ENCODE assay signal across 13 cellular contexts in genomic region chr4:101599620-101600019, GRCh38.
DNase-seq lines count a peak whose midpoint lies in the region; ATAC-seq and TF ChIP-seq lines count a peak whose summit lies in the region.
"Had no signal": no experiment of that assay in that cellular context is flagged by ENCODE, and none has a peak within 500 bp of the region (broad histone marks: within the 10 kb centered on the region; RNA-seq: fewer than 3 reads in every experiment).

No MANE protein-coding gene starts in this region.

- no peak overlapping the region for H3K4me3 Mint-ChIP-seq in Calu3 (ENCODE audit: low read depth, unreplicated experiment)
- H3K4me3 Mint-ChIP-seq: activated CD8-positive, alpha-beta T cell treated with anti-CD3 and anti-CD28 coated beads, Interleukin-2, amount 10 ng/mL, durations not matched to agents 7 days and 5 days had no signal

- H3F3A ChIP-seq in GM23248 (ENCODE audit: insufficient read depth) = 0 out of 2 replicates have a peak, but pooled peaks cover 12% of the 10 kb centered on the region

- ATAC-seq in omental fat pad (ENCODE audit: low FRiP score) = peak; percentile 23
- no peak for ATAC-seq in HG02840 (IDR thresholded peaks at IDR 0.05; ENCODE audit: low FRiP score, unreplicated experiment)
- ATAC-seq: activated CD8-positive, alpha-beta T cell treated with anti-CD3 and anti-CD28 coated beads, Interleukin-2, amount 10 ng/mL, durations not matched to agents 7 days and 5 days had no signal

- no peak overlapping the region for H3K9ac ChIP-seq in GM23248
- no peak overlapping the region for H3K9ac ChIP-seq in OCI-LY3 (ENCODE audit: low read length)
- H3K9ac ChIP-seq: BLaER1 treated with 17β-estradiol and CSF1 and Interleukin-3, amounts not matched to agents 10 nM and 100 nM had no signal

- no peak overlapping the region for H3K27ac Mint-ChIP-seq in Calu3 (ENCODE audit: unreplicated experiment)
- H3K27ac Mint-ChIP-seq: activated CD8-positive, alpha-beta T cell treated with anti-CD3 and anti-CD28 coated beads, Interleukin-2, amount 10 ng/mL, durations not matched to agents 7 days and 5 days; progenitor cell of endocrine pancreas had no signal

- in situ Hi-C loops in GM23248 (cut with MboI) = no loop called here

- H3K4me2 ChIP-seq in GM23248 (ENCODE audit: unreplicated experiment) (no peak overlapping the region), OCI-LY3 (ENCODE audit: low read length) (peak overlapping the region; percentile 45)
- H3K4me2 ChIP-seq: BLaER1 treated with 17β-estradiol and CSF1 and Interleukin-3, amounts not matched to agents 10 nM and 100 nM had no signal

- no peak overlapping the region for H2AFZ ChIP-seq in GM23248
- H2AFZ ChIP-seq in OCI-LY3 (ENCODE audit: low read depth, low read length) = peak overlapping the region; percentile 9

- no peaks in the 10 kb centered on the region for H3K36me3 Mint-ChIP-seq in Calu3 (ENCODE audit: insufficient read depth, unreplicated experiment)

- H4K20me1 ChIP-seq in GM23248 (ENCODE audit: insufficient read depth) (no peaks in the 10 kb centered on the region), OCI-LY3 (ENCODE audit: insufficient read depth, low read length) (no peaks in the 10 kb centered on the region)
- H4K20me1 ChIP-seq: BLaER1 treated with 17β-estradiol and CSF1 and Interleukin-3, amounts not matched to agents 10 nM and 100 nM had no signal

- CTCF ChIA-PET in Calu3 (lab: Charles Lee) = no interaction called here

- H3K27me3 Mint-ChIP-seq in Calu3 (ENCODE audit: unreplicated experiment) = no peaks in the 10 kb centered on the region
- H3K27me3 Mint-ChIP-seq: progenitor cell of endocrine pancreas had no signal

- H3K9me3 ChIP-seq in GM23248 (ENCODE audit: low read depth) (no peaks in the 10 kb centered on the region), OCI-LY3 (ENCODE audit: insufficient read depth, low read length) (no peaks in the 10 kb centered on the region)
- H3K9me3 ChIP-seq: BLaER1 treated with 17β-estradiol and CSF1 and Interleukin-3, amounts not matched to agents 10 nM and 100 nM; testis had no signal

- no TSS peak for BruUV-seq in Calu3 (replicated peaks; lab: Mats Ljungman, UMichigan)

- WGBS in GM23248 (ENCODE audit: low coverage in 1 of 2, low lambda C conversion rate in 2 of 2, missing lambda C conversion rate in 2 of 2), 2 experiments = 50 to 60% methylated on average over 4 of the region's 4 CpGs

- 0 out of 2 replicates have a peak overlapping the region, but pooled peaks have one; percentile 21 for H3K27ac ChIP-seq in GM23248
- peak overlapping the region; percentile 47 for H3K27ac ChIP-seq in OCI-LY3 (ENCODE audit: low read length)
- H3K27ac ChIP-seq: BLaER1 treated with 17β-estradiol and CSF1 and Interleukin-3, amounts not matched to agents 10 nM and 100 nM; testis had no signal

- no peaks in the 10 kb centered on the region for H3K36me3 ChIP-seq in GM23248 (ENCODE audit: low read depth)
- no peaks in the 10 kb centered on the region for H3K36me3 ChIP-seq in OCI-LY3 (replicated peaks; ENCODE audit: low read depth, low read length)
- H3K36me3 ChIP-seq: BLaER1 treated with 17β-estradiol and CSF1 and Interleukin-3, amounts not matched to agents 10 nM and 100 nM had no signal

- no peaks in the 10 kb centered on the region for H3K9me2 ChIP-seq in GM23248 (ENCODE audit: insufficient read depth)

- peaks cover 6% of the 10 kb centered on the region for H3K4me1 Mint-ChIP-seq in Calu3 (ENCODE audit: low read depth, unreplicated experiment)

- peaks cover 10% of the 10 kb centered on the region; the same call in 1 of the 2 replicates for H3K4me1 ChIP-seq in GM23248 (ENCODE audit: insufficient read depth)
- H3K4me1 ChIP-seq in OCI-LY3 (ENCODE audit: low read length) = peaks cover 32% of the 10 kb centered on the region
- H3K4me1 ChIP-seq: testis had no signal

- H3K9me3 Mint-ChIP-seq in Calu3 (ENCODE audit: low read depth, unreplicated experiment) = no peaks in the 10 kb centered on the region

- H3K79me2 ChIP-seq in GM23248 (ENCODE audit: insufficient read depth) (no peaks in the 10 kb centered on the region), OCI-LY3 (ENCODE audit: low read length) (no peaks in the 10 kb centered on the region)

- DNase-seq in GM23248 (peak; percentile 71), epithelial cell of esophagus (ENCODE audit: low read depth) (peak; percentile 91), omental fat pad (ENCODE audit: low spot score) (no peak), Calu3 (no peak), NCI-H2081 treated with DMSO at 0.1 percent for 48 hours (lab: John Stamatoyannopoulos, UW) (no peak)
- DNase-seq: activated CD8-positive, alpha-beta T cell treated with anti-CD3 and anti-CD28 coated beads, Interleukin-2, amount 10 ng/mL, durations not matched to agents 7 days and 5 days; kidney; NCI-H2171 treated with DMSO at 0.1 percent for 48 hours; testis had no signal

- no peak for TF ChIP-seq CTCF in OCI-LY3 (IDR thresholded peaks at IDR 0.05; ENCODE audit: low read depth, low read length)
- no peak for TF ChIP-seq CTCF in epithelial cell of esophagus (IDR thresholded peaks at IDR 0.05; ENCODE audit: insufficient read depth, low read depth, low read length, missing control alignments)
- TF ChIP-seq CTCF in omental fat pad (IDR thresholded peaks at IDR 0.05) = no peak
- no peak for TF ChIP-seq CTCF in Calu3 (IDR thresholded peaks at IDR 0.05; ENCODE audit: unreplicated experiment)

- H3K27me3 ChIP-seq in GM23248 (replicated peaks; ENCODE audit: insufficient read depth) (no peaks in the 10 kb centered on the region), OCI-LY3 (ENCODE audit: low read depth, low read length) (no peaks in the 10 kb centered on the region)
- H3K27me3 ChIP-seq: BLaER1 treated with 17β-estradiol and CSF1 and Interleukin-3, amounts not matched to agents 10 nM and 100 nM; testis had no signal

- H3K4me3 ChIP-seq in GM23248 (no peak overlapping the region), OCI-LY3 (ENCODE audit: low read length) (no peak overlapping the region), epithelial cell of esophagus (ENCODE audit: low read length) (no peak overlapping the region)
- H3K4me3 ChIP-seq: BLaER1 treated with 17β-estradiol and CSF1 and Interleukin-3, amounts not matched to agents 10 nM and 100 nM; testis had no signal

- intact Hi-C loops in Calu3 (cut with micrococcal nuclease; ENCODE audit: unreplicated experiment) = loop anchor here (5.0 kb wide), 1 partner anchor 427 kb away; no protein-coding TSS in a partner anchor

Comparison
In these comparisons a context has a peak if more than half of its experiments do, and no peak if none do; other contexts are left out.
1. DNase-seq: peak in GM23248 (single experiment) and epithelial cell of esophagus (single experiment); none in omental fat pad (single experiment), Calu3 (single experiment) and NCI-H2081 treated with DMSO at 0.1 percent for 48 hours (single experiment).